ENCODE assay signal across 1 cellular context in genomic region chr16:87815567-87815966, GRCh38.
TF ChIP-seq lines count a peak whose summit lies in the region.

No MANE protein-coding gene starts in this region.

TF ChIP-seq in IMR-90, 13 proteins besides CTCF, POLR2A, EP300 and RAD21 (continued from another document):
- TF ChIP-seq, protein P1, sequence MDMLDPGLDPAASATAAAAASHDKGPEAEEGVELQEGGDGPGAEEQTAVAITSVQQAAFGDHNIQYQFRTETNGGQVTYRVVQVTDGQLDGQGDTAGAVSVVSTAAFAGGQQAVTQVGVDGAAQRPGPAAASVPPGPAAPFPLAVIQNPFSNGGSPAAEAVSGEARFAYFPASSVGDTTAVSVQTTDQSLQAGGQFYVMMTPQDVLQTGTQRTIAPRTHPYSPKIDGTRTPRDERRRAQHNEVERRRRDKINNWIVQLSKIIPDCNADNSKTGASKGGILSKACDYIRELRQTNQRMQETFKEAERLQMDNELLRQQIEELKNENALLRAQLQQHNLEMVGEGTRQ (IDR thresholded peaks at IDR 0.05; ENCODE audit: low read depth, low read length), result no peak
- TF ChIP-seq BHLHE40 (IDR thresholded peaks at IDR 0.05; ENCODE audit: low read depth, low read length) (no peak), SMC3 (IDR thresholded peaks at IDR 0.05; ENCODE audit: low read depth, low read length) (no peak), RCOR1 (IDR thresholded peaks at IDR 0.05; ENCODE audit: insufficient replicate concordance, low read length) (no peak), MXI1 (IDR thresholded peaks at IDR 0.05; ENCODE audit: borderline replicate concordance, low read depth, low read length) (no peak), MAFK (IDR thresholded peaks at IDR 0.05; ENCODE audit: low read depth, low read length) (no peak), CEBPB (IDR thresholded peaks at IDR 0.05; ENCODE audit: low read depth, low read length) (no peak), FOS (IDR thresholded peaks at IDR 0.05; ENCODE audit: low read depth, low read length) (no peak)
